Comparison of ENCODE assay signal across 12 cellular contexts in the genomic region with DNA sequence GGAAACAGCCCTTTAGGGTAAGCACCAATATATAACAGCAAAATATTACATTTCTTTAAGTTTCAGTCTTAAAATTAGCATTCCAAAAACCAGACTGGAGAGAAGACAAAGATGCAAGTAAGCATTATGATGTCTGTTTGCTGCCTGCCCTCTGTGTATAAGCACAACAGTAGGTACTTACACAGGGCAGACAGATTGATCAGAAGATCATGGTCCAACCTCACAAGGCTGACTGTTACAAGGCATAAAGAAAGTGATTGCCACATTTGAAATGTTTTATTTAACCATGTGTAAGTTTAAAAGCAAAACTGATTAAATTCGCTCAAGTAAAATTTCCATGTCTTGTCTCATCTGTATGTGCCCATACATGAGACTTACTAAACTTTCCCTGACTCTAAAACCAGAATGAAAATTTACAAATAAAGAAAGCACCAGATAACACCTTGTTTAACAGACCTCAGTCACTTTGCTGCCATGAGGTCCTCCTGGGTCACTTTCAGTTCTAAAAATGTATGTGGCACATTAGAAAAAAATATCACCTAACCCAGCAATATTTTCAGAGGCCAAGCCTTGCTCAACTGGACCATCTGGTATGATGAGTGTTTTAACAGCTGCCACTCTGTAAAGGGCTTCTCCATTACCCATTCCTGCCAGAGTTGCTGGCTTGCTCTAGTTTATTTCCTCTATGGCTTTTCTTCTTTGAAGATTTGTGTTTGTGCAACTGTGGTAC.
DNase-seq lines count a peak whose midpoint lies in the region; ATAC-seq and TF ChIP-seq lines count a peak whose summit lies in the region.
"Had no signal": no experiment of that assay in that cellular context is flagged by ENCODE, and none has a peak within 500 bp of the region (broad histone marks: within the 10 kb centered on the region; RNA-seq: fewer than 3 reads in every experiment).

No MANE protein-coding gene starts in this region.

- no peaks in the 10 kb centered on the region for H3K27me3 ChIP-seq in KMS-11 (ENCODE audit: insufficient read depth, low read depth)
- H3K27me3 ChIP-seq: stomach had no signal

- no peaks in the 10 kb centered on the region for H4K20me1 ChIP-seq in KMS-11 (ENCODE audit: insufficient read depth)

- no peak overlapping the region for H3K4me3 ChIP-seq in KMS-11 (IDR thresholded peaks at IDR 0.05; ENCODE audit: insufficient read depth, low read depth, low read length)
- H3K4me3 ChIP-seq: stomach had no signal

- H3K36me3 ChIP-seq in KMS-11 (ENCODE audit: insufficient read depth) = no peaks in the 10 kb centered on the region
- H3K36me3 ChIP-seq: stomach had no signal

- no peak for TF ChIP-seq CTCF in KMS-11 (conservative IDR thresholded peaks at IDR 0.05; ENCODE audit: low read depth, low read length)

- DNase-seq in NCI-H774 (lab: John Stamatoyannopoulos, UW) (peak; percentile 67), NCI-H1048 (lab: John Stamatoyannopoulos, UW) (no peak)
- no peak for DNase-seq in natural killer cell treated with Interleukin-12 subunit alpha and Interleukin-12 subunit beta and Interleukin-15 and Interleukin-18, amount 100 ng/mL, for 72 hours (ENCODE audit: low spot score)
- DNase-seq in activated naive CD8-positive, alpha-beta T cell treated with anti-CD3 and anti-CD28 coated beads, Interleukin-2, amount 50 U/mL, for 24 hours = no peak
- DNase-seq: central memory CD4-positive, alpha-beta T cell; Kasumi-1; stimulated activated CD4-positive, alpha-beta T cell treated with anti-CD3 and anti-CD28 coated beads, Interleukin-12 subunit alpha, Interleukin-12 subunit beta, amount 100 ng/mL, for 4 hours; stomach had no signal

- H3K4me3 Mint-ChIP-seq in natural killer cell treated with Interleukin-12 subunit alpha and Interleukin-12 subunit beta and Interleukin-15 and Interleukin-18, amount 100 ng/mL, for 72 hours = no peak overlapping the region
- H3K4me3 Mint-ChIP-seq in activated naive CD8-positive, alpha-beta T cell treated with anti-CD3 and anti-CD28 coated beads, Interleukin-2, amount 50 U/mL, for 24 hours = no peak overlapping the region

- H3K9me3 Mint-ChIP-seq in natural killer cell treated with Interleukin-12 subunit alpha and Interleukin-12 subunit beta and Interleukin-15 and Interleukin-18, amount 100 ng/mL, for 72 hours = peaks cover 5% of the 10 kb centered on the region
- no peaks in the 10 kb centered on the region for H3K9me3 Mint-ChIP-seq in activated naive CD8-positive, alpha-beta T cell treated with anti-CD3 and anti-CD28 coated beads, Interleukin-2, amount 50 U/mL, for 24 hours

- ATAC-seq in GM18520 (IDR thresholded peaks at IDR 0.05; ENCODE audit: unreplicated experiment) (peak; percentile 80), GM21576 (IDR thresholded peaks at IDR 0.05; ENCODE audit: unreplicated experiment) (peak; percentile 81)
- ATAC-seq in activated CD4-positive, CD25-positive, alpha-beta regulatory T cell treated with anti-CD3 and anti-CD28 coated beads, Interleukin-2, amount 50 U/mL, for 24 hours = no peak
- ATAC-seq in natural killer cell treated with Interleukin-12 subunit alpha and Interleukin-12 subunit beta and Interleukin-15 and Interleukin-18, amount 100 ng/mL, for 72 hours = no peak
- no peak for ATAC-seq in activated naive CD8-positive, alpha-beta T cell treated with anti-CD3 and anti-CD28 coated beads, Interleukin-2, amount 50 U/mL, for 24 hours

- H3K4me2 ChIP-seq in KMS-11 = peak overlapping the region; percentile 91

- H3K27me3 Mint-ChIP-seq in natural killer cell treated with Interleukin-12 subunit alpha and Interleukin-12 subunit beta and Interleukin-15 and Interleukin-18, amount 100 ng/mL, for 72 hours = peaks cover 0 to 13% of the 10 kb centered on the region in 2 donors
- H3K27me3 Mint-ChIP-seq in activated naive CD8-positive, alpha-beta T cell treated with anti-CD3 and anti-CD28 coated beads, Interleukin-2, amount 50 U/mL, for 24 hours = peaks cover under 1% of the 10 kb centered on the region

- H3K4me1 Mint-ChIP-seq in natural killer cell treated with Interleukin-12 subunit alpha and Interleukin-12 subunit beta and Interleukin-15 and Interleukin-18, amount 100 ng/mL, for 72 hours (ENCODE audit: low read depth in 2 of 2) = no peaks in the 10 kb centered on the region
- no peaks in the 10 kb centered on the region for H3K4me1 Mint-ChIP-seq in activated naive CD8-positive, alpha-beta T cell treated with anti-CD3 and anti-CD28 coated beads, Interleukin-2, amount 50 U/mL, for 24 hours

- no peak overlapping the region for H3K27ac Mint-ChIP-seq in natural killer cell treated with Interleukin-12 subunit alpha and Interleukin-12 subunit beta and Interleukin-15 and Interleukin-18, amount 100 ng/mL, for 72 hours
- no peak overlapping the region for H3K27ac Mint-ChIP-seq in activated naive CD8-positive, alpha-beta T cell treated with anti-CD3 and anti-CD28 coated beads, Interleukin-2, amount 50 U/mL, for 24 hours

- H2AFZ ChIP-seq in KMS-11 (ENCODE audit: low read depth) = peak overlapping the region; percentile 69; the same call in 1 of the 2 replicates

- H3K27ac ChIP-seq in KMS-11 = peak overlapping the region; percentile 96
- H3K27ac ChIP-seq: stomach had no signal

- no peaks in the 10 kb centered on the region for H3K79me2 ChIP-seq in KMS-11 (ENCODE audit: insufficient read depth, low read depth)

- peaks cover 58% of the 10 kb centered on the region for H3K4me1 ChIP-seq in KMS-11 (ENCODE audit: low read depth, poor library complexity, severe bottlenecking)
- H3K4me1 ChIP-seq: stomach had no signal

- no peaks in the 10 kb centered on the region for H3K36me3 Mint-ChIP-seq in natural killer cell treated with Interleukin-12 subunit alpha and Interleukin-12 subunit beta and Interleukin-15 and Interleukin-18, amount 100 ng/mL, for 72 hours
- no peaks in the 10 kb centered on the region for H3K36me3 Mint-ChIP-seq in activated naive CD8-positive, alpha-beta T cell treated with anti-CD3 and anti-CD28 coated beads, Interleukin-2, amount 50 U/mL, for 24 hours (ENCODE audit: low read depth)

- H3K9ac ChIP-seq in KMS-11 = peak overlapping the region; percentile 56

Comparison
In these comparisons a context has a peak if more than half of its experiments do, and no peak if none do; other contexts are left out.
1. ATAC-seq: peak in GM18520 (single experiment) and GM21576 (single experiment); none in activated CD4-positive, CD25-positive, alpha-beta regulatory T cell treated with anti-CD3 and anti-CD28 coated beads, Interleukin-2, amount 50 U/mL, for 24 hours (0 of 2), natural killer cell treated with Interleukin-12 subunit alpha and Interleukin-12 subunit beta and Interleukin-15 and Interleukin-18, amount 100 ng/mL, for 72 hours (0 of 2) and activated naive CD8-positive, alpha-beta T cell treated with anti-CD3 and anti-CD28 coated beads, Interleukin-2, amount 50 U/mL, for 24 hours (single experiment).